16 cellular contexts compared by ENCODE assay signal in genomic region chr10:6174201-6174874, GRCh38. TPM values are rescaled to one million over a fixed set of nuclear protein-coding genes. Genes with fewer than 3 reads are reported as not detected.
DNase-seq lines count a peak whose midpoint lies in the region; ATAC-seq and TF ChIP-seq lines count a peak whose summit lies in the region.
"Had no signal": no experiment of that assay in that cellular context is flagged by ENCODE, and none has a peak within 500 bp of the region (broad histone marks: within the 10 kb centered on the region; RNA-seq: fewer than 3 reads in every experiment).

No MANE protein-coding gene starts in this region.

- H3K27me3 Mint-ChIP-seq in activated CD4-positive, alpha-beta T cell treated with anti-CD3 and anti-CD28 coated beads for 36 hours = no peaks in the 10 kb centered on the region
- no peaks in the 10 kb centered on the region for H3K27me3 Mint-ChIP-seq in activated CD4-positive, alpha-beta T cell treated with anti-CD3 and anti-CD28 coated beads, Interleukin-2, amount 10 ng/mL, durations not matched to agents 24 days and 14 days
- H3K27me3 Mint-ChIP-seq: CD8-positive, alpha-beta memory T cell; stimulated activated naive B cell treated with anti-CD40 and anti-IgM and Interleukin-4, amounts not matched to agents 10 μg/mL and 1 μg/mL and 100 μg/mL, for 72 hours had no signal

- H3K4me3 Mint-ChIP-seq in activated CD4-positive, alpha-beta T cell treated with anti-CD3 and anti-CD28 coated beads for 36 hours = no peak overlapping the region
- H3K4me3 Mint-ChIP-seq in activated CD4-positive, alpha-beta T cell treated with anti-CD3 and anti-CD28 coated beads, Interleukin-2, amount 10 ng/mL, durations not matched to agents 24 days and 14 days = no peak overlapping the region
- no peak overlapping the region for H3K4me3 Mint-ChIP-seq in stimulated activated effector memory CD8-positive, alpha-beta T cell treated with anti-CD3 and anti-CD28 coated beads, Interleukin-12 subunit alpha, Interleukin-12 subunit beta, amount 100 ng/mL, for 72 hours
- H3K4me3 Mint-ChIP-seq: stimulated activated naive B cell treated with anti-CD40 and anti-IgM and Interleukin-4, amounts not matched to agents 10 μg/mL and 1 μg/mL and 100 μg/mL, for 72 hours had no signal

- peaks cover 46% of the 10 kb centered on the region for H3K36me3 Mint-ChIP-seq in activated CD4-positive, alpha-beta T cell treated with anti-CD3 and anti-CD28 coated beads for 36 hours (ENCODE audit: low read depth)
- peaks cover 27% of the 10 kb centered on the region for H3K36me3 Mint-ChIP-seq in activated CD4-positive, alpha-beta T cell treated with anti-CD3 and anti-CD28 coated beads, Interleukin-2, amount 10 ng/mL, durations not matched to agents 24 days and 14 days (ENCODE audit: low read depth)
- H3K36me3 Mint-ChIP-seq in stimulated activated effector memory CD8-positive, alpha-beta T cell treated with anti-CD3 and anti-CD28 coated beads, Interleukin-12 subunit alpha, Interleukin-12 subunit beta, amount 100 ng/mL, for 72 hours = peaks cover 36% of the 10 kb centered on the region

- peak overlapping the region; percentile 90 for H3K27ac Mint-ChIP-seq in activated CD4-positive, alpha-beta T cell treated with anti-CD3 and anti-CD28 coated beads for 36 hours
- H3K27ac Mint-ChIP-seq in activated CD4-positive, alpha-beta T cell treated with anti-CD3 and anti-CD28 coated beads, Interleukin-2, amount 10 ng/mL, durations not matched to agents 24 days and 14 days = no peak overlapping the region
- peak overlapping the region; percentile 91 for H3K27ac Mint-ChIP-seq in stimulated activated effector memory CD8-positive, alpha-beta T cell treated with anti-CD3 and anti-CD28 coated beads, Interleukin-12 subunit alpha, Interleukin-12 subunit beta, amount 100 ng/mL, for 72 hours
- H3K27ac Mint-ChIP-seq: stimulated activated naive B cell treated with anti-CD40 and anti-IgM and Interleukin-4, amounts not matched to agents 10 μg/mL and 1 μg/mL and 100 μg/mL, for 72 hours had no signal

- H3K27me3 ChIP-seq in right atrium auricular region = no peaks in the 10 kb centered on the region

- H3K9me3 Mint-ChIP-seq in activated CD4-positive, alpha-beta T cell treated with anti-CD3 and anti-CD28 coated beads for 36 hours (ENCODE audit: low read depth) = no peaks in the 10 kb centered on the region
- no peaks in the 10 kb centered on the region for H3K9me3 Mint-ChIP-seq in activated CD4-positive, alpha-beta T cell treated with anti-CD3 and anti-CD28 coated beads, Interleukin-2, amount 10 ng/mL, durations not matched to agents 24 days and 14 days
- H3K9me3 Mint-ChIP-seq in stimulated activated effector memory CD8-positive, alpha-beta T cell treated with anti-CD3 and anti-CD28 coated beads, Interleukin-12 subunit alpha, Interleukin-12 subunit beta, amount 100 ng/mL, for 72 hours = no peaks in the 10 kb centered on the region
- H3K9me3 Mint-ChIP-seq: CD8-positive, alpha-beta memory T cell; stimulated activated naive B cell treated with anti-CD40 and anti-IgM and Interleukin-4, amounts not matched to agents 10 μg/mL and 1 μg/mL and 100 μg/mL, for 72 hours had no signal

- peaks cover 0 to 69% of the 10 kb centered on the region in 2 donors for H3K4me1 ChIP-seq in right atrium auricular region
- H3K4me1 ChIP-seq: parathyroid adenoma had no signal

- H3K4me3 ChIP-seq in right atrium auricular region = no peak overlapping the region

- no peak for ATAC-seq in activated CD4-positive, alpha-beta T cell treated with anti-CD3 and anti-CD28 coated beads for 36 hours
- no peak for ATAC-seq in stimulated activated effector memory CD8-positive, alpha-beta T cell treated with anti-CD3 and anti-CD28 coated beads, Interleukin-12 subunit alpha, Interleukin-12 subunit beta, amount 100 ng/mL, for 72 hours
- no peak for ATAC-seq in HG03095 (IDR thresholded peaks at IDR 0.05; ENCODE audit: unreplicated experiment)
- ATAC-seq: stimulated activated naive B cell treated with anti-CD40 and anti-IgM and Interleukin-4, amounts not matched to agents 10 μg/mL and 1 μg/mL and 100 μg/mL, for 72 hours had no signal

- DNase-seq in activated CD4-positive, alpha-beta T cell treated with anti-CD3 and anti-CD28 coated beads for 36 hours = no peak
- DNase-seq in activated CD4-positive, alpha-beta T cell treated with anti-CD3 and anti-CD28 coated beads, Interleukin-2, amount 10 ng/mL, durations not matched to agents 24 days and 14 days = no peak
- DNase-seq in right atrium auricular region (ENCODE audit: low spot score) = no peak
- DNase-seq in stimulated activated effector memory CD8-positive, alpha-beta T cell treated with anti-CD3 and anti-CD28 coated beads, Interleukin-12 subunit alpha, Interleukin-12 subunit beta, amount 100 ng/mL, for 72 hours (ENCODE audit: low spot score in 2 of 2) = no peak
- DNase-seq in activated naive CD4-positive, alpha-beta T cell (lab: John Stamatoyannopoulos, UW) = no peak
- no peak for DNase-seq in MV-4-11 (lab: John Stamatoyannopoulos, UW)
- DNase-seq: 8988T; activated CD4-positive, CD25-positive, alpha-beta regulatory T cell; CD8-positive, alpha-beta memory T cell; stimulated activated naive B cell treated with anti-CD40 and anti-IgM and Interleukin-4, amounts not matched to agents 10 μg/mL and 1 μg/mL and 100 μg/mL, for 72 hours; T-helper 1 cell had no signal

- H3K27ac ChIP-seq in angular gyrus (ENCODE audit: low read depth, low read length) = peak overlapping the region; percentile 95
- H3K27ac ChIP-seq in right atrium auricular region = peak overlapping the region; percentile 15 to 44
- H3K27ac ChIP-seq: KMS-11, parathyroid adenoma, RWPE1 had no signal

- no peak for TF ChIP-seq CTCF in right atrium auricular region (IDR thresholded peaks at IDR 0.05)

- H3K36me3 ChIP-seq in right atrium auricular region = no peaks in the 10 kb centered on the region

- no peaks in the 10 kb centered on the region for H3K9me3 ChIP-seq in right atrium auricular region

- peaks cover 85% of the 10 kb centered on the region for H3K4me1 Mint-ChIP-seq in activated CD4-positive, alpha-beta T cell treated with anti-CD3 and anti-CD28 coated beads for 36 hours
- H3K4me1 Mint-ChIP-seq in activated CD4-positive, alpha-beta T cell treated with anti-CD3 and anti-CD28 coated beads, Interleukin-2, amount 10 ng/mL, durations not matched to agents 24 days and 14 days = peaks cover 68% of the 10 kb centered on the region
- peaks cover 75% of the 10 kb centered on the region for H3K4me1 Mint-ChIP-seq in stimulated activated effector memory CD8-positive, alpha-beta T cell treated with anti-CD3 and anti-CD28 coated beads, Interleukin-12 subunit alpha, Interleukin-12 subunit beta, amount 100 ng/mL, for 72 hours

- POLR2A ChIA-PET in activated CD4-positive, alpha-beta T cell treated with anti-CD3 and anti-CD28 coated beads for 36 hours (lab: Charles Lee) = interaction anchor here (0.5 to 1.4 kb wide), 2 partner anchors 11 to 67 kb away, joined by 3 to 4 read pairs; no protein-coding TSS in a partner anchor

- CTCF ChIA-PET in activated CD4-positive, alpha-beta T cell treated with anti-CD3 and anti-CD28 coated beads for 36 hours (lab: Charles Lee) = interaction anchor here (1.0 to 2.2 kb wide), 3 partner anchors 7 to 232 kb away, joined by 4 to 7 read pairs (median 6); partner anchors contain the start of gene PFKFB3

- intact Hi-C loops in activated CD4-positive, alpha-beta T cell treated with anti-CD3 and anti-CD28 coated beads for 36 hours (cut with DNase I, micrococcal nuclease) = no loop called here
- intact Hi-C loops in activated CD4-positive, alpha-beta T cell treated with anti-CD3 and anti-CD28 coated beads, Interleukin-2, amount 10 ng/mL, durations not matched to agents 24 days and 14 days (cut with micrococcal nuclease) = no loop called here

RNA-seq across cellular contexts. Expression of gene PFKFB3, which starts 28.4 kb away (rescaled TPM):
- 100 to 1,000 TPM; 133 to 183 TPM for total RNA-seq in activated CD4-positive, alpha-beta T cell treated with anti-CD3 and anti-CD28 coated beads for 36 hours
- 108 TPM in 2 replicates for total RNA-seq in activated CD4-positive, alpha-beta T cell treated with anti-CD3 and anti-CD28 coated beads, Interleukin-2, amount 10 ng/mL, durations not matched to agents 24 days and 14 days
- total RNA-seq in right atrium auricular region = 10 to 100 TPM in 1 of 2 donors, 1 to 10 TPM in 1; 9.4 to 16.5 TPM
